In the genomic region with DNA sequence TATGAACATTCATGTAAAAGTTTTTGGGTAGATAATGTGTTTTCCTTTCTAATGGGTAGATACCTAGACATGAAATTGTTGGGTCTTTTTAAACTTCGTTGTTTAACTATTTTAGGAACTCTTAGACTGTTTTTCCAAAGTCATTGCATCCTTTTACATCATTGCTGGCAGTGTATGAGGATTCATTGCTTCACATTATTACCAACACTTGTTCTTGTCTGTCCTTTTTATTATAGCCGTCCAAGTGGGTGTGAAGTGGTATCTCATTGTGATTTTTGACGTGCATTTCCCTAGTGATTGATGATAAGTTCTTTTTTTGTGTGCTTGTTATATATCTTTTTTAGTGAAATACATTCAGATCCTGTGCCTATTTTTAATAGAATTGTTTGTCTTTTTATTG, we compare ENCODE assay signal across 20 cellular contexts.
"Had no signal": no experiment of that assay in that cellular context is flagged by ENCODE, and none has a peak within 500 bp of the region (broad histone marks: within the 10 kb centered on the region; RNA-seq: fewer than 3 reads in every experiment).

No MANE protein-coding gene starts in this region.

- H3K27ac ChIP-seq: adrenal gland, gastroesophageal sphincter, heart right ventricle, left lung, sigmoid colon, spleen, thyroid gland had no signal

- DNase-seq: activated CD4-positive, alpha-beta T cell treated with anti-CD3 and anti-CD28 coated beads for 36 hours; activated CD4-positive, alpha-beta T cell treated with anti-CD3 and anti-CD28 coated beads, Interleukin-2, amount 50 U/mL, for 48 hours; activated CD8-positive, alpha-beta memory T cell treated with anti-CD3 and anti-CD28 coated beads, Interleukin-2, amount 10 ng/mL, durations not matched to agents 7 days and 5 days; activated naive CD4-positive, alpha-beta T cell treated with anti-CD3 and anti-CD28 coated beads for 36 hours; adrenal gland; effector CD8-positive, alpha-beta T cell; heart right ventricle; left lung; mammary epithelial cell; midbrain; nephron progenitor cell; occipital lobe; posterior cingulate gyrus; sigmoid colon; spleen; stimulated activated naive B cell treated with anti-CD40 and anti-IgM and Interleukin-4, amounts not matched to agents 10 μg/mL and 1 μg/mL and 100 μg/mL, for 72 hours; thyroid gland had no signal

- H3K27ac Mint-ChIP-seq: activated CD4-positive, alpha-beta T cell treated with anti-CD3 and anti-CD28 coated beads for 36 hours; activated CD8-positive, alpha-beta memory T cell treated with anti-CD3 and anti-CD28 coated beads, Interleukin-2, amount 10 ng/mL, durations not matched to agents 7 days and 5 days; activated naive CD4-positive, alpha-beta T cell treated with anti-CD3 and anti-CD28 coated beads for 36 hours; nephron progenitor cell; stimulated activated naive B cell treated with anti-CD40 and anti-IgM and Interleukin-4, amounts not matched to agents 10 μg/mL and 1 μg/mL and 100 μg/mL, for 72 hours; WTC11 had no signal

- H3K9me3 ChIP-seq: sigmoid colon, thyroid gland had no signal

- H3K4me3 Mint-ChIP-seq: activated CD4-positive, alpha-beta T cell treated with anti-CD3 and anti-CD28 coated beads for 36 hours; activated CD8-positive, alpha-beta memory T cell treated with anti-CD3 and anti-CD28 coated beads, Interleukin-2, amount 10 ng/mL, durations not matched to agents 7 days and 5 days; activated naive CD4-positive, alpha-beta T cell treated with anti-CD3 and anti-CD28 coated beads for 36 hours; nephron progenitor cell; stimulated activated naive B cell treated with anti-CD40 and anti-IgM and Interleukin-4, amounts not matched to agents 10 μg/mL and 1 μg/mL and 100 μg/mL, for 72 hours; WTC11 had no signal

- ATAC-seq: activated CD4-positive, alpha-beta T cell treated with anti-CD3 and anti-CD28 coated beads for 36 hours; activated CD8-positive, alpha-beta memory T cell treated with anti-CD3 and anti-CD28 coated beads, Interleukin-2, amount 10 ng/mL, durations not matched to agents 7 days and 5 days; esophagus mucosa; gastroesophageal sphincter; left lung; stimulated activated naive B cell treated with anti-CD40 and anti-IgM and Interleukin-4, amounts not matched to agents 10 μg/mL and 1 μg/mL and 100 μg/mL, for 72 hours; WTC11 had no signal

- H3K27me3 Mint-ChIP-seq: activated CD4-positive, alpha-beta T cell treated with anti-CD3 and anti-CD28 coated beads for 36 hours; activated CD8-positive, alpha-beta memory T cell treated with anti-CD3 and anti-CD28 coated beads, Interleukin-2, amount 10 ng/mL, durations not matched to agents 7 days and 5 days; stimulated activated naive B cell treated with anti-CD40 and anti-IgM and Interleukin-4, amounts not matched to agents 10 μg/mL and 1 μg/mL and 100 μg/mL, for 72 hours had no signal

- H3K27me3 ChIP-seq: adrenal gland, gastroesophageal sphincter, heart right ventricle, left lung, sigmoid colon, spleen, thyroid gland had no signal

- H3K4me1 Mint-ChIP-seq: nephron progenitor cell, WTC11 had no signal

- H3K4me3 ChIP-seq: adrenal gland, gastroesophageal sphincter, heart right ventricle, left lung, sigmoid colon, spleen, thyroid gland had no signal

- H3K4me1 ChIP-seq: thyroid gland had no signal
